ENCODE assay signal across 1 cellular context in the genomic region with DNA sequence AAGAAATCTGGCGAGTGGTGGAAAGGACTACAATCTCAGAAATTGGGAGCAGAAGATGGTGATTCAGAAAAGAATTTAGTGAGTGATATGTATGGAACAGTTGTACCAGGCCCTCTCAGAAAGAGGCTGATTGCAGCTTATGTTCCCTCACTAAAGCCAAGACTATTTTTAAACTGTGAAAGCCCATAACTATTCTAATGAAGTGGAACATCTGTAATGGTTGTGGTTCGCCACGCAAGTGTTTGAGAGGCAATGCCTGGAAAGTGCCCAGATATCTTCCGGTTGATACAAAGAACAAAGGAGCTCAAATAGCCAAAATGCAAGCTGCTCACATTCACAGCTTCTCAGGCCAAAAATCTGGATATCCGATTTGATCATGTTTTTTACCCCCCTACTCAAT.
TF ChIP-seq lines count a peak whose summit lies in the region.

No MANE protein-coding gene starts in this region.

TF ChIP-seq in WTC11, 78 proteins besides CTCF, POLR2A, EP300 and RAD21 (continued from another document):
- TF ChIP-seq, protein P1, sequence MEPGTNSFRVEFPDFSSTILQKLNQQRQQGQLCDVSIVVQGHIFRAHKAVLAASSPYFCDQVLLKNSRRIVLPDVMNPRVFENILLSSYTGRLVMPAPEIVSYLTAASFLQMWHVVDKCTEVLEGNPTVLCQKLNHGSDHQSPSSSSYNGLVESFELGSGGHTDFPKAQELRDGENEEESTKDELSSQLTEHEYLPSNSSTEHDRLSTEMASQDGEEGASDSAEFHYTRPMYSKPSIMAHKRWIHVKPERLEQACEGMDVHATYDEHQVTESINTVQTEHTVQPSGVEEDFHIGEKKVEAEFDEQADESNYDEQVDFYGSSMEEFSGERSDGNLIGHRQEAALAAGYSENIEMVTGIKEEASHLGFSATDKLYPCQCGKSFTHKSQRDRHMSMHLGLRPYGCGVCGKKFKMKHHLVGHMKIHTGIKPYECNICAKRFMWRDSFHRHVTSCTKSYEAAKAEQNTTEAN (CRISPR knock-in tag; IDR thresholded peaks at IDR 0.05): no peak
- TF ChIP-seq ZNF671 (CRISPR knock-in tag; IDR thresholded peaks at IDR 0.05) (no peak), NFATC4 (CRISPR knock-in tag; IDR thresholded peaks at IDR 0.05) (no peak), ZNF416 (CRISPR knock-in tag; IDR thresholded peaks at IDR 0.05) (no peak), NR1H2 (CRISPR knock-in tag; IDR thresholded peaks at IDR 0.05) (no peak), ZNF219 (CRISPR knock-in tag; IDR thresholded peaks at IDR 0.05; ENCODE audit: borderline replicate concordance) (no peak)
- TF ChIP-seq, protein P2, sequence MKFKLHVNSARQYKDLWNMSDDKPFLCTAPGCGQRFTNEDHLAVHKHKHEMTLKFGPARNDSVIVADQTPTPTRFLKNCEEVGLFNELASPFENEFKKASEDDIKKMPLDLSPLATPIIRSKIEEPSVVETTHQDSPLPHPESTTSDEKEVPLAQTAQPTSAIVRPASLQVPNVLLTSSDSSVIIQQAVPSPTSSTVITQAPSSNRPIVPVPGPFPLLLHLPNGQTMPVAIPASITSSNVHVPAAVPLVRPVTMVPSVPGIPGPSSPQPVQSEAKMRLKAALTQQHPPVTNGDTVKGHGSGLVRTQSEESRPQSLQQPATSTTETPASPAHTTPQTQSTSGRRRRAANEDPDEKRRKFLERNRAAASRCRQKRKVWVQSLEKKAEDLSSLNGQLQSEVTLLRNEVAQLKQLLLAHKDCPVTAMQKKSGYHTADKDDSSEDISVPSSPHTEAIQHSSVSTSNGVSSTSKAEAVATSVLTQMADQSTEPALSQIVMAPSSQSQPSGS (CRISPR knock-in tag; IDR thresholded peaks at IDR 0.05; ENCODE audit: borderline replicate concordance, low read depth): no peak
- TF ChIP-seq, protein P3, sequence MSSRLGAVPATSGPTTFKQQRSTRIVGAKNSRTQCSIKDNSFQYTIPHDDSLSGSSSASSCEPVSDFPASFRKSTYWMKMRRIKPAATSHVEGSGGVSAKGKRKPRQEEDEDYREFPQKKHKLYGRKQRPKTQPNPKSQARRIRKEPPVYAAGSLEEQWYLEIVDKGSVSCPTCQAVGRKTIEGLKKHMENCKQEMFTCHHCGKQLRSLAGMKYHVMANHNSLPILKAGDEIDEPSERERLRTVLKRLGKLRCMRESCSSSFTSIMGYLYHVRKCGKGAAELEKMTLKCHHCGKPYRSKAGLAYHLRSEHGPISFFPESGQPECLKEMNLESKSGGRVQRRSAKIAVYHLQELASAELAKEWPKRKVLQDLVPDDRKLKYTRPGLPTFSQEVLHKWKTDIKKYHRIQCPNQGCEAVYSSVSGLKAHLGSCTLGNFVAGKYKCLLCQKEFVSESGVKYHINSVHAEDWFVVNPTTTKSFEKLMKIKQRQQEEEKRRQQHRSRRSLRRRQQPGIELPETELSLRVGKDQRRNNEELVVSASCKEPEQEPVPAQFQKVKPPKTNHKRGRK (CRISPR knock-in tag; IDR thresholded peaks at IDR 0.05; ENCODE audit: borderline replicate concordance): no peak
- TF ChIP-seq, protein P4, sequence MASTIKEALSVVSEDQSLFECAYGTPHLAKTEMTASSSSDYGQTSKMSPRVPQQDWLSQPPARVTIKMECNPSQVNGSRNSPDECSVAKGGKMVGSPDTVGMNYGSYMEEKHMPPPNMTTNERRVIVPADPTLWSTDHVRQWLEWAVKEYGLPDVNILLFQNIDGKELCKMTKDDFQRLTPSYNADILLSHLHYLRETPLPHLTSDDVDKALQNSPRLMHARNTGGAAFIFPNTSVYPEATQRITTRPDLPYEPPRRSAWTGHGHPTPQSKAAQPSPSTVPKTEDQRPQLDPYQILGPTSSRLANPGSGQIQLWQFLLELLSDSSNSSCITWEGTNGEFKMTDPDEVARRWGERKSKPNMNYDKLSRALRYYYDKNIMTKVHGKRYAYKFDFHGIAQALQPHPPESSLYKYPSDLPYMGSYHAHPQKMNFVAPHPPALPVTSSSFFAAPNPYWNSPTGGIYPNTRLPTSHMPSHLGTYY (CRISPR knock-in tag; IDR thresholded peaks at IDR 0.05): no peak
